9 cellular contexts compared by ENCODE assay signal in the genomic region with DNA sequence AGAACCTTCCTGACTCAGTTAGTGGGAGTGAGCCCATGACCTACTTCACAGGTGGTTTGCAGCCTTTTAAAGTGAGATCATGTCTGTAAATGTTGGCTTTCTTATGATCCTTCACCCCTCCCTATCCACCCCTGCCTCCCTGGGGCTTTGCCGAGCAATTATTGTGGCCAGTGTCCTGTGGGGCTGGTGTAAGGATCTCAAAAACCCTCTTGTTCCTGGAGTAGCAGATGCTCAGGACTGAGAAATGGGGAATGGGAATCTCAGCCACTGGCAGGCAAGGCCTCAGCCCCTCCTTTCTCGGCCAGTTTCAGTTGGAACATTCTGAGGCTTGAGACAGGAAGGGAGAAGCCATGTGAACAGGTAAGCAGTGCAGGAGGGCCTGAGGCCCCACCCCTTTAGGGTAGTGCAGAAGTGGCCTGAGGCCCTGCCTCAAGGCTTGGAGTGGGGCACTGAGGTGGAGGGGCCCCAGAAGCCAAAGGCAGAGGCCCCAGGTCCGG. TPM values are rescaled to one million over a fixed set of nuclear protein-coding genes. Genes with fewer than 3 reads are reported as not detected.
DNase-seq lines count a peak whose midpoint lies in the region; ATAC-seq, FAIRE-seq and TF ChIP-seq lines count a peak whose summit lies in the region.
"Had no signal": no experiment of that assay in that cellular context is flagged by ENCODE, and none has a peak within 500 bp of the region (broad histone marks: within the 10 kb centered on the region; RNA-seq: fewer than 3 reads in every experiment).

No MANE protein-coding gene starts in this region.

- ATAC-seq in IMR-90 (ENCODE audit: low read depth), result peak; percentile 2
- no peak for ATAC-seq in stimulated activated effector memory CD8-positive, alpha-beta T cell treated with anti-CD3 and anti-CD28 coated beads, Interleukin-12 subunit alpha, Interleukin-12 subunit beta, amount 100 ng/mL, for 72 hours
- no peak for ATAC-seq in HG03196 (IDR thresholded peaks at IDR 0.05; ENCODE audit: unreplicated experiment)
- ATAC-seq in HG03045 (IDR thresholded peaks at IDR 0.05; ENCODE audit: unreplicated experiment), result no peak

- peak overlapping the region; percentile 13; the same call in 1 of the 2 replicates for H3K56ac ChIP-seq in IMR-90 (ENCODE audit: extremely low read depth, insufficient read depth, low read length)

- no peaks in the 10 kb centered on the region for H3K36me3 Mint-ChIP-seq in astrocyte (ENCODE audit: low read depth, unreplicated experiment)
- H3K36me3 Mint-ChIP-seq in immature natural killer cell, result no peaks in the 10 kb centered on the region
- no peaks in the 10 kb centered on the region for H3K36me3 Mint-ChIP-seq in stimulated activated effector memory CD8-positive, alpha-beta T cell treated with anti-CD3 and anti-CD28 coated beads, Interleukin-12 subunit alpha, Interleukin-12 subunit beta, amount 100 ng/mL, for 72 hours
- H3K36me3 Mint-ChIP-seq: activated naive CD8-positive, alpha-beta T cell had no signal

- TF ChIP-seq CTCF in IMR-90 (conservative IDR thresholded peaks at IDR 0.05; ENCODE audit: low read depth, low read length) (no peak), astrocyte (IDR thresholded peaks at IDR 0.05; ENCODE audit: insufficient read depth, low read depth, low read length) (no peak)

- H3K9ac ChIP-seq in IMR-90 (ENCODE audit: low read depth, low read length), result peak overlapping the region; percentile 4
- peak overlapping the region; percentile 77 for H3K9ac ChIP-seq in astrocyte (ENCODE audit: low read length)

- peak overlapping the region; percentile 51 for H2AK5ac ChIP-seq in IMR-90 (ENCODE audit: low read depth, low read length)

- no peak for TF ChIP-seq POLR2A in IMR-90 (IDR thresholded peaks at IDR 0.05; ENCODE audit: low read depth, low read length)

- no peak overlapping the region for H3K4me2 ChIP-seq in IMR-90 (ENCODE audit: low read depth, low read length)
- H3K4me2 ChIP-seq in astrocyte (ENCODE audit: low read length), result peak overlapping the region; percentile 60

- H3K14ac ChIP-seq in IMR-90 (replicated peaks; ENCODE audit: low read depth, low read length), result peak overlapping the region; percentile 88

- H3K27me3 Mint-ChIP-seq in astrocyte (ENCODE audit: low read depth, unreplicated experiment) (no peaks in the 10 kb centered on the region), immature natural killer cell (ENCODE audit: low read depth in 3 of 3) (peaks cover 4 to 46% (median 29%) of the 10 kb centered on the region in 3 donors)

- CTCF ChIA-PET in IMR-90 (lab: Yijun Ruan, JAX), result interaction anchor here (1.0 to 1.4 kb wide), 3 partner anchors 8 to 129 kb away, joined by 3 read pairs; no protein-coding TSS in a partner anchor

- peak overlapping the region; percentile 82 for H3K4ac ChIP-seq in IMR-90 (ENCODE audit: low read depth, low read length)

- peaks cover 44% of the 10 kb centered on the region for H3K4me1 ChIP-seq in IMR-90 (ENCODE audit: control insufficient read depth, insufficient read depth, low read length)
- H3K4me1 ChIP-seq in astrocyte (ENCODE audit: insufficient read depth, low read length), result peaks cover 55% of the 10 kb centered on the region

- H3K27ac Mint-ChIP-seq in astrocyte (ENCODE audit: unreplicated experiment), result peak overlapping the region; percentile 92
- peak overlapping the region; percentile 2 to 90 (median 86) for H3K27ac Mint-ChIP-seq in immature natural killer cell
- peak overlapping the region; percentile 44 for H3K27ac Mint-ChIP-seq in stimulated activated effector memory CD8-positive, alpha-beta T cell treated with anti-CD3 and anti-CD28 coated beads, Interleukin-12 subunit alpha, Interleukin-12 subunit beta, amount 100 ng/mL, for 72 hours
- H3K27ac Mint-ChIP-seq: activated naive CD8-positive, alpha-beta T cell had no signal

- H3K9me3 Mint-ChIP-seq in astrocyte (ENCODE audit: unreplicated experiment) (no peaks in the 10 kb centered on the region), immature natural killer cell (no peaks in the 10 kb centered on the region)
- H3K9me3 Mint-ChIP-seq in stimulated activated effector memory CD8-positive, alpha-beta T cell treated with anti-CD3 and anti-CD28 coated beads, Interleukin-12 subunit alpha, Interleukin-12 subunit beta, amount 100 ng/mL, for 72 hours, result no peaks in the 10 kb centered on the region

- H2AFZ ChIP-seq in IMR-90 (replicated peaks; ENCODE audit: low read length, poor library complexity), result peak overlapping the region; percentile 68
- no peak overlapping the region for H2AFZ ChIP-seq in astrocyte (ENCODE audit: low read depth, low read length)

- H3K36me3 ChIP-seq in IMR-90 (ENCODE audit: control insufficient read depth, insufficient read depth, low read length), result no peaks in the 10 kb centered on the region
- H3K36me3 ChIP-seq in astrocyte (ENCODE audit: insufficient read depth, low read length), result no peaks in the 10 kb centered on the region

- intact Hi-C loops in IMR-90 (cut with micrococcal nuclease), result loop anchor here (2.0 kb wide), 1 partner anchor 51 kb away; no protein-coding TSS in a partner anchor

- H4K20me1 ChIP-seq in IMR-90 (ENCODE audit: insufficient read depth, low read length) (0 out of 2 replicates have a peak, but pooled peaks cover 6% of the 10 kb centered on the region), astrocyte (ENCODE audit: insufficient read depth, low read length) (no peaks in the 10 kb centered on the region)

- WGBS in IMR-90 (ENCODE audit: extremely low coverage in 2 of 2, insufficient read length in 1 of 2), 2 experiments, result no CpG with 5 or more reads among the region's 3 CpGs

- H3K27ac ChIP-seq in IMR-90 (ENCODE audit: insufficient read depth, low read length) (peak overlapping the region; percentile 64), astrocyte (ENCODE audit: low read depth, low read length) (peak overlapping the region; percentile 86)

- DNase-seq in IMR-90, result peak; percentile 66
- DNase-seq in astrocyte (ENCODE audit: low read depth), result peak; percentile 86
- no peak for DNase-seq in immature natural killer cell
- DNase-seq in stimulated activated effector memory CD8-positive, alpha-beta T cell treated with anti-CD3 and anti-CD28 coated beads, Interleukin-12 subunit alpha, Interleukin-12 subunit beta, amount 100 ng/mL, for 72 hours (ENCODE audit: low spot score in 2 of 2), result no peak
- DNase-seq in RKO (ENCODE audit: low spot score), result no peak
- DNase-seq in stimulated activated naive CD4-positive, alpha-beta T cell (lab: John Stamatoyannopoulos, UW), result no peak

- POLR2A ChIA-PET in IMR-90 (lab: Charles Lee; ENCODE audit: unreplicated experiment), result no interaction called here

- H2BK15ac ChIP-seq in IMR-90 (ENCODE audit: low read depth, low read length), result peak overlapping the region; percentile 46; the same call in 2 of the 3 replicates

- peak overlapping the region; percentile 66 for H2BK20ac ChIP-seq in IMR-90 (ENCODE audit: low read depth, low read length)

- peak overlapping the region; percentile 10 to 82; a peak in 3 of 4 replicates for H4K8ac ChIP-seq in IMR-90 (ENCODE audit: low read depth in 2 of 2, low read length in 2 of 2)

- peak overlapping the region; percentile 8 for H4K5ac ChIP-seq in IMR-90 (ENCODE audit: low read depth, low read length)

- no peaks in the 10 kb centered on the region for H3K79me1 ChIP-seq in IMR-90 (ENCODE audit: low read depth in 1 of 2, low read length in 2 of 2)

- peak overlapping the region; percentile 79 for H4K91ac ChIP-seq in IMR-90 (ENCODE audit: insufficient read depth, low read depth, low read length)

- peaks cover 26% of the 10 kb centered on the region for H3K9me1 ChIP-seq in IMR-90 (ENCODE audit: insufficient read depth, low read length)

- peak overlapping the region; percentile 89 for H2BK120ac ChIP-seq in IMR-90 (ENCODE audit: low read depth, low read length)

- H3K18ac ChIP-seq in IMR-90 (ENCODE audit: low read depth, low read length), result peak overlapping the region; percentile 53

- H3K4me3 Mint-ChIP-seq in astrocyte (ENCODE audit: unreplicated experiment) (no peak overlapping the region), immature natural killer cell (peak overlapping the region in 4 of 5 donors; percentile 42 to 75 (median 69))
- no peak overlapping the region for H3K4me3 Mint-ChIP-seq in stimulated activated effector memory CD8-positive, alpha-beta T cell treated with anti-CD3 and anti-CD28 coated beads, Interleukin-12 subunit alpha, Interleukin-12 subunit beta, amount 100 ng/mL, for 72 hours
- H3K4me3 Mint-ChIP-seq: activated naive CD8-positive, alpha-beta T cell had no signal

- H2AK9ac ChIP-seq in IMR-90 (replicated peaks; ENCODE audit: low read depth, low read length, poor library complexity), result peak overlapping the region; percentile 74

- dilution Hi-C loops in IMR-90 (cut with HindIII; ENCODE audit: low sequenced_read_pairs, unreplicated experiment), result no loop called here

- no TSS peak for BruUV-seq in IMR-90 (replicated peaks; lab: Mats Ljungman, UMichigan)

- in situ Hi-C loops in IMR-90 (cut with MboI; ENCODE audit: low sequenced_read_pairs), result no loop called here

- no peaks in the 10 kb centered on the region for H3K79me2 ChIP-seq in astrocyte (ENCODE audit: insufficient read depth, low read length)

- H3K4me3 ChIP-seq in IMR-90 (ENCODE audit: insufficient read depth, low read depth, low read length) (no peak overlapping the region), astrocyte (ENCODE audit: insufficient read depth, low read depth, low read length) (no peak overlapping the region)

- H3K23ac ChIP-seq in IMR-90 (ENCODE audit: low read depth, low read length), result peak overlapping the region; percentile 48; the same call in 1 of the 2 replicates

- 0 out of 2 replicates have a peak, but pooled peaks cover 2% of the 10 kb centered on the region for H3K9me3 ChIP-seq in IMR-90 (ENCODE audit: control insufficient read depth, insufficient read depth, low read length)
- H3K9me3 ChIP-seq in astrocyte (ENCODE audit: insufficient read depth, low read depth, low read length), result no peaks in the 10 kb centered on the region

- peaks cover 66% of the 10 kb centered on the region for H3K4me1 Mint-ChIP-seq in astrocyte (ENCODE audit: low read depth, unreplicated experiment)
- peaks cover 96% of the 10 kb centered on the region in 2 donors for H3K4me1 Mint-ChIP-seq in immature natural killer cell
- peaks cover 84% of the 10 kb centered on the region for H3K4me1 Mint-ChIP-seq in stimulated activated effector memory CD8-positive, alpha-beta T cell treated with anti-CD3 and anti-CD28 coated beads, Interleukin-12 subunit alpha, Interleukin-12 subunit beta, amount 100 ng/mL, for 72 hours

- H3K27me3 ChIP-seq in IMR-90 (ENCODE audit: control insufficient read depth, insufficient read depth, low read length) (peaks cover 6% of the 10 kb centered on the region; the same call in 1 of the 2 replicates), astrocyte (ENCODE audit: insufficient read depth, low read length) (no peaks in the 10 kb centered on the region)

- H2BK5ac ChIP-seq in IMR-90 (ENCODE audit: low read depth, low read length, poor library complexity, severe bottlenecking), result peak overlapping the region; percentile 9

- FAIRE-seq in astrocyte (lab: Jason Lieb, UNC), result no peak

- no peak for TF ChIP-seq RAD21 in IMR-90 (IDR thresholded peaks at IDR 0.05; ENCODE audit: low read length)

RNA-seq across cellular contexts. Expression of a gene that starts 53.8 kb away (rescaled TPM):
- 4.4 and 8.2 TPM in 2 replicates for total RNA-seq in IMR-90 (2012; rRNA removed)
- polyA plus RNA-seq in IMR-90 (2012; rRNA removed), result 8.4 and 10.6 TPM in 2 replicates
- 3.5 and 6.2 TPM in 2 replicates for polyA plus RNA-seq in IMR-90 (2012; cell fraction: cytosol; rRNA removed)
- 28.4 and 37.6 TPM in 2 replicates for polyA plus RNA-seq in IMR-90 (2012; cell fraction: nucleus; rRNA removed; ENCODE audit: low replicate concordance)
- 84.1 and 98.6 TPM in 2 replicates for total RNA-seq in astrocyte
- polyA plus RNA-seq in immature natural killer cell, result 100 to 1,000 TPM in 1 of 3 donors, 10 to 100 TPM in 2; 36.8 to 216 (median 71.4) TPM

Comparison
In these comparisons a context has a peak if more than half of its experiments do, and no peak if none do; other contexts are left out.
1. DNase-seq: peak in IMR-90 (single experiment) and astrocyte (single experiment); none in immature natural killer cell (0 of 3), stimulated activated effector memory CD8-positive, alpha-beta T cell treated with anti-CD3 and anti-CD28 coated beads, Interleukin-12 subunit alpha, Interleukin-12 subunit beta, amount 100 ng/mL, for 72 hours (0 of 2), RKO (single experiment) and stimulated activated naive CD4-positive, alpha-beta T cell (0 of 6).
2. H3K4me3 Mint-ChIP-seq: peak in immature natural killer cell (4 of 5); none in astrocyte (single experiment) and stimulated activated effector memory CD8-positive, alpha-beta T cell treated with anti-CD3 and anti-CD28 coated beads, Interleukin-12 subunit alpha, Interleukin-12 subunit beta, amount 100 ng/mL, for 72 hours (single experiment).
3. Peak in every context shown above with its lines, with median percentiles within 50 percentile points of each other: H3K27ac Mint-ChIP-seq.